9 cellular contexts compared by ENCODE assay signal in the genomic region with DNA sequence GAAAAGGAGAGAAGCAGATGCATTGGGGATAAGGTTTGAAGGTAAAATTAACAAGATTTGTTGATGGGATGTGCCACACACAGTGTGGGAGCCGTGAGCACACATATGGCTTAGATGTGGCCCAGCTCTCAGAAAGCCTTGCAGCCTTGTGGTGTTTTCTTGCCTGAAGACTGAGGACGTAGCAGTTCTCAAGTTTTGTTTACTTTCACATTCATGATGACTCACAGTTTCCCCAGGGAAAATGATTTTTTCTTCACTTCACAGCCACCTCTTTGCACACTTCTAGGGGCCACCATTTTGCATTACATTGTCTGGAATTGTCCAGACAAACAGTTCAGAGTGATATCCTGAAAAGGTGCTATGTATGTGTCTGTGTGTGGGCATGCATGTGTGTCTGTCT.
DNase-seq lines count a peak whose midpoint lies in the region; ATAC-seq, FAIRE-seq and TF ChIP-seq lines count a peak whose summit lies in the region.
"Had no signal": no experiment of that assay in that cellular context is flagged by ENCODE, and none has a peak within 500 bp of the region (broad histone marks: within the 10 kb centered on the region; RNA-seq: fewer than 3 reads in every experiment).

No MANE protein-coding gene starts in this region.

- H3K27ac Mint-ChIP-seq in WTC11, result no peak overlapping the region

- no peaks in the 10 kb centered on the region for H3K9me3 ChIP-seq in adrenal gland (replicated peaks in 1 of 3)

- H3K27ac ChIP-seq in adrenal gland, result no peak overlapping the region
- H3K27ac ChIP-seq: skin epidermis had no signal

- no peaks in the 10 kb centered on the region for H3K27me3 ChIP-seq in adrenal gland

- TF ChIP-seq POLR2A in GM12892 (IDR thresholded peaks at IDR 0.05; ENCODE audit: low read depth, low read length), result no peak
- TF ChIP-seq POLR2A in adrenal gland (IDR thresholded peaks at IDR 0.05), result no peak

- ATAC-seq in GM18519 (IDR thresholded peaks at IDR 0.05; ENCODE audit: low FRiP score, unreplicated experiment) (peak; percentile 75), HG02642 (IDR thresholded peaks at IDR 0.05; ENCODE audit: poor library complexity, unreplicated experiment) (peak; percentile 86), WTC11 (no peak)

- CTCF ChIA-PET in WTC11 (lab: Charles Lee), result no interaction called here

- H3K9me3 Mint-ChIP-seq in WTC11, result peaks cover 7% of the 10 kb centered on the region

- no peak overlapping the region for H3K4me3 ChIP-seq in adrenal gland
- H3K4me3 ChIP-seq: skin epidermis had no signal

- no peaks in the 10 kb centered on the region for H3K27me3 Mint-ChIP-seq in WTC11 (ENCODE audit: low read depth)

- no peaks in the 10 kb centered on the region for H3K36me3 ChIP-seq in adrenal gland (replicated peaks in 1 of 2)

- 23 to 42% (median 31%) methylated on average over 2 of the region's 2 CpGs for WGBS in adrenal gland, 4 donors

- H3K4me1 ChIP-seq in adrenal gland (replicated peaks in 1 of 2), result no peaks in the 10 kb centered on the region

- intact Hi-C loops in adrenal gland (cut with DNase I), result no loop called here

- no peak for TF ChIP-seq CTCF in WTC11 (IDR thresholded peaks at IDR 0.05)
- no peak for TF ChIP-seq CTCF in adrenal gland (IDR thresholded peaks at IDR 0.05)

- H3K36me3 Mint-ChIP-seq in WTC11, result peaks cover 3% of the 10 kb centered on the region; the same call in 1 of the 2 replicates

- H3K4me3 Mint-ChIP-seq in WTC11, result no peak overlapping the region

- POLR2A ChIA-PET in WTC11 (lab: Charles Lee), result no interaction called here

- DNase-seq in NCI-H2171 (lab: John Stamatoyannopoulos, UW), result peak; percentile 40
- DNase-seq in iris pigment epithelial cell (ENCODE audit: low read depth), result peak; percentile 97
- DNase-seq in WTC11 (ENCODE audit: low spot score), result no peak
- DNase-seq in GM12892 (ENCODE audit: insufficient read length), result no peak
- no peak for DNase-seq in KG1 (lab: John Stamatoyannopoulos, UW)
- DNase-seq in adrenal gland, result no peak

- FAIRE-seq in GM12892 (lab: Jason Lieb, UNC), result no peak

- H3K4me1 Mint-ChIP-seq in WTC11, result 0 out of 2 replicates have a peak, but pooled peaks cover 4% of the 10 kb centered on the region

TF ChIP-seq in WTC11, 78 proteins besides CTCF, POLR2A, EP300 and RAD21:
- TF ChIP-seq ARID4B (CRISPR knock-in tag; IDR thresholded peaks at IDR 0.05; ENCODE audit: borderline replicate concordance) (no peak), IRF2 (CRISPR knock-in tag; IDR thresholded peaks at IDR 0.05; ENCODE audit: borderline replicate concordance, low read depth) (no peak), ZNF317 (CRISPR knock-in tag; IDR thresholded peaks at IDR 0.05; ENCODE audit: borderline replicate concordance, low read depth) (no peak)
- TF ChIP-seq, protein P1, sequence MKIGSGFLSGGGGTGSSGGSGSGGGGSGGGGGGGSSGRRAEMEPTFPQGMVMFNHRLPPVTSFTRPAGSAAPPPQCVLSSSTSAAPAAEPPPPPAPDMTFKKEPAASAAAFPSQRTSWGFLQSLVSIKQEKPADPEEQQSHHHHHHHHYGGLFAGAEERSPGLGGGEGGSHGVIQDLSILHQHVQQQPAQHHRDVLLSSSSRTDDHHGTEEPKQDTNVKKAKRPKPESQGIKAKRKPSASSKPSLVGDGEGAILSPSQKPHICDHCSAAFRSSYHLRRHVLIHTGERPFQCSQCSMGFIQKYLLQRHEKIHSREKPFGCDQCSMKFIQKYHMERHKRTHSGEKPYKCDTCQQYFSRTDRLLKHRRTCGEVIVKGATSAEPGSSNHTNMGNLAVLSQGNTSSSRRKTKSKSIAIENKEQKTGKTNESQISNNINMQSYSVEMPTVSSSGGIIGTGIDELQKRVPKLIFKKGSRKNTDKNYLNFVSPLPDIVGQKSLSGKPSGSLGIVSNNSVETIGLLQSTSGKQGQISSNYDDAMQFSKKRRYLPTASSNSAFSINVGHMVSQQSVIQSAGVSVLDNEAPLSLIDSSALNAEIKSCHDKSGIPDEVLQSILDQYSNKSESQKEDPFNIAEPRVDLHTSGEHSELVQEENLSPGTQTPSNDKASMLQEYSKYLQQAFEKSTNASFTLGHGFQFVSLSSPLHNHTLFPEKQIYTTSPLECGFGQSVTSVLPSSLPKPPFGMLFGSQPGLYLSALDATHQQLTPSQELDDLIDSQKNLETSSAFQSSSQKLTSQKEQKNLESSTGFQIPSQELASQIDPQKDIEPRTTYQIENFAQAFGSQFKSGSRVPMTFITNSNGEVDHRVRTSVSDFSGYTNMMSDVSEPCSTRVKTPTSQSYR (CRISPR knock-in tag; IDR thresholded peaks at IDR 0.05), result no peak
- TF ChIP-seq, protein P2, sequence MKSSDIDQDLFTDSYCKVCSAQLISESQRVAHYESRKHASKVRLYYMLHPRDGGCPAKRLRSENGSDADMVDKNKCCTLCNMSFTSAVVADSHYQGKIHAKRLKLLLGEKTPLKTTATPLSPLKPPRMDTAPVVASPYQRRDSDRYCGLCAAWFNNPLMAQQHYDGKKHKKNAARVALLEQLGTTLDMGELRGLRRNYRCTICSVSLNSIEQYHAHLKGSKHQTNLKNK (CRISPR knock-in tag; IDR thresholded peaks at IDR 0.05), result no peak

Comparison
In these comparisons a context has a peak if more than half of its experiments do, and no peak if none do; other contexts are left out.
1. DNase-seq: peak in NCI-H2171 (single experiment) and iris pigment epithelial cell (single experiment); none in WTC11 (single experiment), GM12892 (single experiment), KG1 (single experiment) and adrenal gland (0 of 7).